1 cellular context compared by ENCODE assay signal in the genomic region with DNA sequence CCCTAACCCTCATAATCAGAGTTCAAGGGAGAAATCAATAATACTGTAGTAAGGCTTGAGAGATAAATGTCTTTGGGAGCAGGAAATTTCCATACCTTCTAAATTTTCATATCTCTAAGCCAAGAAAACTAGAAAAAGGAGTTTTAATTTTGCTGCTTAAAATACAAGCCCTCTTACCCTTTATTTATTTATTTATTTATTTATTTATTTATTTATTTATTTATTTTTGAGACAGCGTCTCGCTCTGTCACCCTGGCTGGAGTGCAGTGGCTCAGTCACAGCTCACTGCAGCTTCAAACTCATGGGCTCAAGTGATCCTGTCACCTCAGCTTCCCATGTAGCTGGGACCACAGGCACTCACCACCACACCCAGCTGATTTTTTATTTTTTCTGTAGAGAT.
TF ChIP-seq lines count a peak whose summit lies in the region.

No MANE protein-coding gene starts in this region.

TF ChIP-seq in HEK293, 187 proteins besides CTCF, POLR2A, EP300 and RAD21 (continued from another document):
- TF ChIP-seq, protein P1, sequence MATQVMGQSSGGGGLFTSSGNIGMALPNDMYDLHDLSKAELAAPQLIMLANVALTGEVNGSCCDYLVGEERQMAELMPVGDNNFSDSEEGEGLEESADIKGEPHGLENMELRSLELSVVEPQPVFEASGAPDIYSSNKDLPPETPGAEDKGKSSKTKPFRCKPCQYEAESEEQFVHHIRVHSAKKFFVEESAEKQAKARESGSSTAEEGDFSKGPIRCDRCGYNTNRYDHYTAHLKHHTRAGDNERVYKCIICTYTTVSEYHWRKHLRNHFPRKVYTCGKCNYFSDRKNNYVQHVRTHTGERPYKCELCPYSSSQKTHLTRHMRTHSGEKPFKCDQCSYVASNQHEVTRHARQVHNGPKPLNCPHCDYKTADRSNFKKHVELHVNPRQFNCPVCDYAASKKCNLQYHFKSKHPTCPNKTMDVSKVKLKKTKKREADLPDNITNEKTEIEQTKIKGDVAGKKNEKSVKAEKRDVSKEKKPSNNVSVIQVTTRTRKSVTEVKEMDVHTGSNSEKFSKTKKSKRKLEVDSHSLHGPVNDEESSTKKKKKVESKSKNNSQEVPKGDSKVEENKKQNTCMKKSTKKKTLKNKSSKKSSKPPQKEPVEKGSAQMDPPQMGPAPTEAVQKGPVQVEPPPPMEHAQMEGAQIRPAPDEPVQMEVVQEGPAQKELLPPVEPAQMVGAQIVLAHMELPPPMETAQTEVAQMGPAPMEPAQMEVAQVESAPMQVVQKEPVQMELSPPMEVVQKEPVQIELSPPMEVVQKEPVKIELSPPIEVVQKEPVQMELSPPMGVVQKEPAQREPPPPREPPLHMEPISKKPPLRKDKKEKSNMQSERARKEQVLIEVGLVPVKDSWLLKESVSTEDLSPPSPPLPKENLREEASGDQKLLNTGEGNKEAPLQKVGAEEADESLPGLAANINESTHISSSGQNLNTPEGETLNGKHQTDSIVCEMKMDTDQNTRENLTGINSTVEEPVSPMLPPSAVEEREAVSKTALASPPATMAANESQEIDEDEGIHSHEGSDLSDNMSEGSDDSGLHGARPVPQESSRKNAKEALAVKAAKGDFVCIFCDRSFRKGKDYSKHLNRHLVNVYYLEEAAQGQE (tag by site-specific recombination; IDR thresholded peaks at IDR 0.05): peak; percentile 56; the same call in 1 of the 2 replicates
- TF ChIP-seq ZBTB8A (tag by site-specific recombination; IDR thresholded peaks at IDR 0.05): peak; percentile 70
- no peak for TF ChIP-seq KLF9 (tag by site-specific recombination; IDR thresholded peaks at IDR 0.05; ENCODE audit: low read depth)
- no peak for TF ChIP-seq ZNF48 (tag by site-specific recombination; IDR thresholded peaks at IDR 0.05)
- TF ChIP-seq ZNF530 (tag by site-specific recombination; IDR thresholded peaks at IDR 0.05; ENCODE audit: low read depth): no peak
- peak; percentile 22; the same call in 1 of the 2 replicates for TF ChIP-seq ZNF341 (tag by site-specific recombination; IDR thresholded peaks at IDR 0.05; ENCODE audit: low read depth)
- TF ChIP-seq ZNF140 (tag by site-specific recombination; IDR thresholded peaks at IDR 0.05): peak; percentile 80; the same call in 1 of the 2 replicates
- no peak for TF ChIP-seq ZNF350 (tag by site-specific recombination; IDR thresholded peaks at IDR 0.05)
- TF ChIP-seq, protein P2, sequence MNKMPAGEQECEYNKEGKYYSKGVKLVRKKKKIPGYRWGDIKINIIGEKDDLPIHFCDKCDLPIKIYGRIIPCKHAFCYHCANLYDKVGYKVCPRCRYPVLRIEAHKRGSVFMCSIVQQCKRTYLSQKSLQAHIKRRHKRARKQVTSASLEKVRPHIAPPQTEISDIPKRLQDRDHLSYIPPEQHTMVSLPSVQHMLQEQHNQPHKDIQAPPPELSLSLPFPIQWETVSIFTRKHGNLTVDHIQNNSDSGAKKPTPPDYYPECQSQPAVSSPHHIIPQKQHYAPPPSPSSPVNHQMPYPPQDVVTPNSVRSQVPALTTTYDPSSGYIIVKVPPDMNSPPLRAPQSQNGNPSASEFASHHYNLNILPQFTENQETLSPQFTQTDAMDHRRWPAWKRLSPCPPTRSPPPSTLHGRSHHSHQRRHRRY (tag by site-specific recombination; IDR thresholded peaks at IDR 0.05): no peak
- TF ChIP-seq ZNF558 (tag by site-specific recombination; IDR thresholded peaks at IDR 0.05): 0 out of 2 replicates have a peak, but pooled peaks have one; percentile 24
- peak; percentile 71 for TF ChIP-seq ZNF623 (tag by site-specific recombination; IDR thresholded peaks at IDR 0.05)
- peak; percentile 69; the same call in 1 of the 2 replicates for TF ChIP-seq ZNF266 (tag by site-specific recombination; IDR thresholded peaks at IDR 0.05; ENCODE audit: low read depth)
- TF ChIP-seq, protein P3, sequence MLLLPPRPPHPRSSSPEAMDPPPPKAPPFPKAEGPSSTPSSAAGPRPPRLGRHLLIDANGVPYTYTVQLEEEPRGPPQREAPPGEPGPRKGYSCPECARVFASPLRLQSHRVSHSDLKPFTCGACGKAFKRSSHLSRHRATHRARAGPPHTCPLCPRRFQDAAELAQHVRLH (tag by site-specific recombination; IDR thresholded peaks at IDR 0.05): 0 out of 2 replicates have a peak, but pooled peaks have one; percentile 20
- no peak for TF ChIP-seq ZNF658 (tag by site-specific recombination; IDR thresholded peaks at IDR 0.05)
- TF ChIP-seq ZNF654 (tag by site-specific recombination; IDR thresholded peaks at IDR 0.05; ENCODE audit: low read depth): peak; percentile 15; the same call in 1 of the 2 replicates
- no peak for TF ChIP-seq TRIM28 (IDR thresholded peaks at IDR 0.05; ENCODE audit: borderline replicate concordance, low read length)
- 0 out of 2 replicates have a peak, but pooled peaks have one; percentile 20 for TF ChIP-seq ZNF138 (tag by site-specific recombination; IDR thresholded peaks at IDR 0.05; ENCODE audit: borderline replicate concordance)
- no peak for TF ChIP-seq ZNF114 (tag by site-specific recombination; IDR thresholded peaks at IDR 0.05)
- TF ChIP-seq ZNF629 (tag by site-specific recombination; IDR thresholded peaks at IDR 0.05): 0 out of 2 replicates have a peak, but pooled peaks have one; percentile 29
- no peak for TF ChIP-seq ZIC2 (tag by site-specific recombination; IDR thresholded peaks at IDR 0.05)
- no peak for TF ChIP-seq SALL2 (tag by site-specific recombination; IDR thresholded peaks at IDR 0.05; ENCODE audit: borderline replicate concordance)
- TF ChIP-seq ZNF426 (tag by site-specific recombination; IDR thresholded peaks at IDR 0.05): peak; percentile 82
- TF ChIP-seq ZBTB21 (tag by site-specific recombination; IDR thresholded peaks at IDR 0.05): peak; percentile 61; the same call in 1 of the 2 replicates
- TF ChIP-seq, protein P4, sequence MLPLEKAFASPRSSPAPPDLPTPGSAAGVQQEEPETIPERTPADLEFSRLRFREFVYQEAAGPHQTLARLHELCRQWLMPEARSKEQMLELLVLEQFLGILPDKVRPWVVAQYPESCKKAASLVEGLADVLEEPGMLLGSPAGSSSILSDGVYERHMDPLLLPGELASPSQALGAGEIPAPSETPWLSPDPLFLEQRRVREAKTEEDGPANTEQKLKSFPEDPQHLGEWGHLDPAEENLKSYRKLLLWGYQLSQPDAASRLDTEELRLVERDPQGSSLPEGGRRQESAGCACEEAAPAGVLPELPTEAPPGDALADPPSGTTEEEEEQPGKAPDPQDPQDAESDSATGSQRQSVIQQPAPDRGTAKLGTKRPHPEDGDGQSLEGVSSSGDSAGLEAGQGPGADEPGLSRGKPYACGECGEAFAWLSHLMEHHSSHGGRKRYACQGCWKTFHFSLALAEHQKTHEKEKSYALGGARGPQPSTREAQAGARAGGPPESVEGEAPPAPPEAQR (tag by site-specific recombination; IDR thresholded peaks at IDR 0.05): no peak
